In genomic region chr5:160092519-160092918, GRCh38 we compare ENCODE assay signal across 16 cellular contexts. TPM values are rescaled to one million over a fixed set of nuclear protein-coding genes. Genes with fewer than 3 reads are reported as not detected.
DNase-seq lines count a peak whose midpoint lies in the region; ATAC-seq, FAIRE-seq and TF ChIP-seq lines count a peak whose summit lies in the region.
"Had no signal": no experiment of that assay in that cellular context is flagged by ENCODE, and none has a peak within 500 bp of the region (broad histone marks: within the 10 kb centered on the region; RNA-seq: fewer than 3 reads in every experiment).

No MANE protein-coding gene starts in this region.

- no peaks in the 10 kb centered on the region for H3K9me3 ChIP-seq in neural progenitor cell (ENCODE audit: low read depth)
- H3K9me3 ChIP-seq: SJSA1 had no signal

- no peak for TF ChIP-seq POLR2A in GM12891 (IDR thresholded peaks at IDR 0.05; ENCODE audit: low read depth, low read length)

- ATAC-seq in GM23338 (no peak), left cardiac atrium (no peak)
- ATAC-seq: K562 had no signal

- no peak overlapping the region for H2AFZ ChIP-seq in GM23338
- no peak overlapping the region for H2AFZ ChIP-seq in neural progenitor cell (replicated peaks)

- H3K4me2 ChIP-seq in GM23338, result no peak overlapping the region
- H3K4me2 ChIP-seq in neural progenitor cell, result no peak overlapping the region

- intact Hi-C loops in left cardiac atrium (cut with DNase I), result no loop called here

- H3K27ac Mint-ChIP-seq in GM23338 (no peak overlapping the region), brain (peak overlapping the region in 4 of 5 experiments; percentile 9 to 74 (median 46)), neural progenitor cell (peak overlapping the region; percentile 91)

- H3K36me3 Mint-ChIP-seq in GM23338 (ENCODE audit: low read depth) (peaks cover 40% of the 10 kb centered on the region), brain (peaks cover 49% of the 10 kb centered on the region), neural progenitor cell (peaks cover 24% of the 10 kb centered on the region)

- H3K4me1 Mint-ChIP-seq in GM23338 (peaks cover 15% of the 10 kb centered on the region), brain (peaks cover 8% of the 10 kb centered on the region), neural progenitor cell (peaks cover 22% of the 10 kb centered on the region)

- peaks cover 4% of the 10 kb centered on the region for H3K27me3 Mint-ChIP-seq in GM23338 (ENCODE audit: insufficient read depth, low read depth, poor library complexity)
- no peaks in the 10 kb centered on the region for H3K27me3 Mint-ChIP-seq in brain
- H3K27me3 Mint-ChIP-seq in neural progenitor cell (ENCODE audit: insufficient read depth, low read depth), result no peaks in the 10 kb centered on the region

- peak; percentile 33 for FAIRE-seq in GM12891 (lab: Jason Lieb, UNC)
- FAIRE-seq: HTR-8/SVneo, K562 had no signal

- no peak overlapping the region for H3K9ac ChIP-seq in neural progenitor cell

- H3K9me2 ChIP-seq in GM23338 (ENCODE audit: insufficient read depth), result no peaks in the 10 kb centered on the region

- DNase-seq in GM12891 (ENCODE audit: insufficient read length, low spot score) (no peak), GM23338 (ENCODE audit: low spot score) (no peak), neural progenitor cell (ENCODE audit: low spot score) (no peak), coronary artery (ENCODE audit: low spot score) (no peak), left cardiac atrium (no peak), RPMI8226 (no peak)
- DNase-seq: NCI-H1092; NCI-H1694 treated with DMSO at 0.1 percent for 48 hours; NCI-H345; NCI-H526 treated with DMSO at 0.1 percent for 48 hours; NK-92 treated with Interleukin-12 subunit alpha and Interleukin-12 subunit beta, amount 100 ng/mL, for 24 hours; SW 1271 had no signal

- H3K36me3 ChIP-seq in GM23338 (ENCODE audit: insufficient read depth), result peaks cover 19% of the 10 kb centered on the region
- no peaks in the 10 kb centered on the region for H3K36me3 ChIP-seq in neural progenitor cell

- no peak overlapping the region for H3K4me3 ChIP-seq in GM23338
- H3K4me3 ChIP-seq in neural progenitor cell, result no peak overlapping the region
- H3K4me3 ChIP-seq in coronary artery, result no peak overlapping the region
- H3K4me3 ChIP-seq: K562, SJSA1 had no signal

- H3K4me3 Mint-ChIP-seq in GM23338 (no peak overlapping the region), brain (peak overlapping the region in 1 of 5 experiments; percentile 17), neural progenitor cell (no peak overlapping the region)

- H3K79me2 ChIP-seq in GM23338 (replicated peaks; ENCODE audit: insufficient read depth), result peaks cover 30% of the 10 kb centered on the region
- peaks cover 25% of the 10 kb centered on the region for H3K79me2 ChIP-seq in neural progenitor cell (ENCODE audit: low read depth)

- H3F3A ChIP-seq in GM23338 (replicated peaks; ENCODE audit: low read depth) (no peaks in the 10 kb centered on the region), neural progenitor cell (ENCODE audit: low read depth) (peaks cover 2% of the 10 kb centered on the region)

- no peaks in the 10 kb centered on the region for H3K9me3 Mint-ChIP-seq in GM23338
- no peaks in the 10 kb centered on the region for H3K9me3 Mint-ChIP-seq in brain
- no peaks in the 10 kb centered on the region for H3K9me3 Mint-ChIP-seq in neural progenitor cell

- H3K4me1 ChIP-seq in GM23338 (ENCODE audit: insufficient read depth) (peaks cover 5% of the 10 kb centered on the region; the same call in 1 of the 2 replicates), neural progenitor cell (peaks cover 12% of the 10 kb centered on the region)
- H3K4me1 ChIP-seq: SJSA1 had no signal

- H3K27ac ChIP-seq in GM23338 (ENCODE audit: low read depth) (peak overlapping the region; percentile 70; the same call in 1 of the 2 replicates), neural progenitor cell (no peak overlapping the region), coronary artery (no peak overlapping the region)
- H3K27ac ChIP-seq: SJSA1 had no signal

- H3K27me3 ChIP-seq in GM23338 (ENCODE audit: insufficient read depth) (no peaks in the 10 kb centered on the region), neural progenitor cell (no peaks in the 10 kb centered on the region)
- H3K27me3 ChIP-seq: SJSA1 had no signal

- TF ChIP-seq CTCF in GM23338 (conservative IDR thresholded peaks at IDR 0.05; ENCODE audit: low read depth in 2 of 2) (no peak), brain (conservative IDR thresholded peaks at IDR 0.05) (no peak), neural progenitor cell (IDR thresholded peaks at IDR 0.05) (no peak), coronary artery (IDR thresholded peaks at IDR 0.05) (no peak)

- H4K20me1 ChIP-seq in GM23338 (replicated peaks; ENCODE audit: insufficient read depth) (no peaks in the 10 kb centered on the region; the same call in 1 of the 2 replicates), neural progenitor cell (ENCODE audit: low read depth) (peaks cover 5% of the 10 kb centered on the region)

TF ChIP-seq in GM12891, 5 proteins besides CTCF, POLR2A, EP300 and RAD21:
- TF ChIP-seq POU2F2 (IDR thresholded peaks at IDR 0.05; ENCODE audit: low read depth, low read length), result no peak
- no peak for TF ChIP-seq TAF1 (IDR thresholded peaks at IDR 0.05; ENCODE audit: low read depth, low read length)
- TF ChIP-seq PAX5 (IDR thresholded peaks at IDR 0.05; ENCODE audit: insufficient read depth, low read length, severe bottlenecking), result no peak
- TF ChIP-seq POLR2AphosphoS5 (IDR thresholded peaks at IDR 0.05; ENCODE audit: low read depth, low read length), result no peak
- TF ChIP-seq SPI1 (IDR thresholded peaks at IDR 0.05; ENCODE audit: low read depth, low read length), result peak; percentile 25; the same call in 1 of the 2 replicates
TF ChIP-seq in GM12891: peak in this region for 1.

TF ChIP-seq in GM23338, 12 proteins besides CTCF, POLR2A, EP300 and RAD21 (continues in another document):
- no peak for TF ChIP-seq NANOG (IDR thresholded peaks at IDR 0.05; ENCODE audit: borderline replicate concordance)
- no peak for TF ChIP-seq CREB1 (CRISPR knock-in tag; IDR thresholded peaks at IDR 0.05; ENCODE audit: low read depth)
- TF ChIP-seq STAT1 (IDR thresholded peaks at IDR 0.05; ENCODE audit: unreplicated experiment), result no peak
- TF ChIP-seq ETS1 (IDR thresholded peaks at IDR 0.05), result no peak
- no peak for TF ChIP-seq JUNB (IDR thresholded peaks at IDR 0.05; ENCODE audit: unreplicated experiment)
- TF ChIP-seq POLR2AphosphoS5 (IDR thresholded peaks at IDR 0.05; ENCODE audit: low read depth), result no peak; the same call in 1 of the 2 replicates
- no peak for TF ChIP-seq ZNF114 (CRISPR knock-in tag; IDR thresholded peaks at IDR 0.05)

RNA-seq across cellular contexts. Expression of gene PWWP2A, which starts 26.7 kb away (rescaled TPM):
- polyA plus RNA-seq in GM12891 (2012; ENCODE audit: low read depth, missing spikeins), result 8.9 TPM
- total RNA-seq in GM23338 (2014; rRNA removed; shearing (Covaris generic)), result 60.5 and 81.6 TPM in 2 replicates
- polyA plus RNA-seq in GM23338 (2016; fragmentation: Nextera tagmentation; extraction: Ambion mirVana) (48.7 and 51.5 TPM in 2 replicates), brain (ENCODE audit: insufficient read depth, low read depth, low replicate concordance) (7.1 TPM)
- total RNA-seq in neural progenitor cell (ENCODE audit: low replicate concordance) (37.1 and 49.0 TPM in 2 replicates), left cardiac atrium (10 to 100 TPM in 1 of 2 donors, 1 to 10 TPM in 1; 9.9 to 12.4 TPM)
